ENCODE assay signal across 18 cellular contexts in the genomic region with DNA sequence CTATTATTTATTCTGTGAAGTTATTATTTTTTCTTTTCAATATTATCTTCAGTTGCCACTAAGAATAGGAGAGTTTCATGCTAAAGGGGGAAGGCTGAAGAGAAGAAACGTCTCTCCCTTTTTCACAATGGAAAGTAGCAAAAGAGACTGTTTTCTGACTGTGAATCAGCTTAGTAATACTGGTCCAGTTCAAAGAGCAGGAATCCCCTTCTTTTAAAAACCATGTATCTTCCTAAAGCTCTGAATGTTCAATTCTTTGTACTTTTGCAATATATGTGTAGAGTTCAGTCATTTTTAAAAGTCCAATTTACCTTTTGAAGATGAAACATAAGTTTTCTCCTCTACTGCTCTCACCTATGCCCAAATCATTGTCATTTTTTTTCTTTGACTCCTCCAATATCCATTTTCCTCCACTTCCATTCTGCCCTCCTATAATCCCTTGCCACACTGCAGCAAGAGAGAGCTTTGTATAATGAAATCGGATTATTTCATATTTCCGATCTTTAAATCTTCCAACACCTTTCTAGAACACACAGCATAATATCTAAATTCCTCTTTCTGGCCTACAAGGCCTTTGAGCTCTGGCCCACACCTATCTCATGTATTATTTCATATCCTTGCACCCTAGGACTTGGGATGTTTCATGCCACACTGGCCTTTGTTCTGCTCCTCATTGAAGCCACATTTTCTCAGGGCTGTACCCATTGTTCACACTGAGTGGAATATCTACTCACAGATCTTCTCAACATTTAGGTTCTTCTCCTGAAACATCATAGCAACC.
DNase-seq lines count a peak whose midpoint lies in the region; ATAC-seq and TF ChIP-seq lines count a peak whose summit lies in the region.
"Had no signal": no experiment of that assay in that cellular context is flagged by ENCODE, and none has a peak within 500 bp of the region (broad histone marks: within the 10 kb centered on the region; RNA-seq: fewer than 3 reads in every experiment).

No MANE protein-coding gene starts in this region.

- H3K4me3 ChIP-seq in suprapubic skin: no peak overlapping the region
- H3K4me3 ChIP-seq in prostate gland: no peak overlapping the region
- H3K4me3 ChIP-seq: A549, heart right ventricle, testis had no signal

- H3K4me1 ChIP-seq in suprapubic skin (peaks cover 6% of the 10 kb centered on the region), prostate gland (replicated peaks) (no peaks in the 10 kb centered on the region)
- H3K4me1 ChIP-seq: testis had no signal

- peaks cover 8% of the 10 kb centered on the region for H3K9me3 Mint-ChIP-seq in activated CD4-positive, alpha-beta T cell treated with anti-CD3 and anti-CD28 coated beads, Interleukin-2, amount 10 ng/mL, durations not matched to agents 7 days and 5 days
- H3K9me3 Mint-ChIP-seq in nephron progenitor cell: no peaks in the 10 kb centered on the region

- no peak for TF ChIP-seq EP300 in suprapubic skin (IDR thresholded peaks at IDR 0.05)

- H3K36me3 ChIP-seq in suprapubic skin (no peaks in the 10 kb centered on the region), prostate gland (no peaks in the 10 kb centered on the region)
- H3K36me3 ChIP-seq: heart right ventricle had no signal

- H3K27me3 ChIP-seq in suprapubic skin: no peaks in the 10 kb centered on the region
- H3K27me3 ChIP-seq in prostate gland (replicated peaks; ENCODE audit: insufficient read depth): no peaks in the 10 kb centered on the region
- H3K27me3 ChIP-seq: heart right ventricle, testis had no signal

- intact Hi-C loops in prostate gland (cut with DNase I): no loop called here

- peaks cover 36% of the 10 kb centered on the region for H3K4me1 Mint-ChIP-seq in activated CD4-positive, alpha-beta T cell treated with anti-CD3 and anti-CD28 coated beads, Interleukin-2, amount 10 ng/mL, durations not matched to agents 7 days and 5 days
- H3K4me1 Mint-ChIP-seq in T-helper 17 cell (peaks cover 44% of the 10 kb centered on the region), nephron progenitor cell (no peaks in the 10 kb centered on the region)

- 88% methylated on average over 3 of the region's 3 CpGs for WGBS in suprapubic skin
- WGBS in prostate gland: 91% methylated on average over 3 of the region's 3 CpGs

- no peaks in the 10 kb centered on the region for H3K27me3 Mint-ChIP-seq in activated CD4-positive, alpha-beta T cell treated with anti-CD3 and anti-CD28 coated beads, Interleukin-2, amount 10 ng/mL, durations not matched to agents 7 days and 5 days
- no peaks in the 10 kb centered on the region for H3K27me3 Mint-ChIP-seq in T-helper 17 cell
- no peaks in the 10 kb centered on the region for H3K27me3 Mint-ChIP-seq in nephron progenitor cell (ENCODE audit: low read depth, poor library complexity)

- no peak overlapping the region for H3K4me3 Mint-ChIP-seq in activated CD4-positive, alpha-beta T cell treated with anti-CD3 and anti-CD28 coated beads, Interleukin-2, amount 10 ng/mL, durations not matched to agents 7 days and 5 days
- H3K4me3 Mint-ChIP-seq in T-helper 17 cell: peak overlapping the region; percentile 65
- no peak overlapping the region for H3K4me3 Mint-ChIP-seq in nephron progenitor cell

- TF ChIP-seq CTCF in nephron progenitor cell (IDR thresholded peaks at IDR 0.05): no peak
- no peak for TF ChIP-seq CTCF in suprapubic skin (IDR thresholded peaks at IDR 0.05)
- TF ChIP-seq CTCF in prostate gland (IDR thresholded peaks at IDR 0.05): no peak

- POLR2A ChIA-PET in activated CD4-positive, alpha-beta T cell treated with anti-CD3 and anti-CD28 coated beads, Interleukin-2, amount 10 ng/mL, durations not matched to agents 7 days and 5 days (lab: Charles Lee): no interaction called here

- H3K27ac Mint-ChIP-seq in activated CD4-positive, alpha-beta T cell treated with anti-CD3 and anti-CD28 coated beads, Interleukin-2, amount 10 ng/mL, durations not matched to agents 7 days and 5 days: peak overlapping the region; percentile 51
- H3K27ac Mint-ChIP-seq in T-helper 17 cell (no peak overlapping the region), nephron progenitor cell (peak overlapping the region; percentile 27)

- H3K9me3 ChIP-seq in T-helper 17 cell (ENCODE audit: control insufficient read depth, low read length, poor library complexity, severe bottlenecking) (no peaks in the 10 kb centered on the region), suprapubic skin (no peaks in the 10 kb centered on the region), prostate gland (no peaks in the 10 kb centered on the region)
- H3K9me3 ChIP-seq: A549, heart right ventricle, testis had no signal

- H3K36me3 Mint-ChIP-seq in activated CD4-positive, alpha-beta T cell treated with anti-CD3 and anti-CD28 coated beads, Interleukin-2, amount 10 ng/mL, durations not matched to agents 7 days and 5 days (ENCODE audit: low read depth): peaks cover 32% of the 10 kb centered on the region
- H3K36me3 Mint-ChIP-seq in T-helper 17 cell (ENCODE audit: low read depth): peaks cover 7% of the 10 kb centered on the region
- no peaks in the 10 kb centered on the region for H3K36me3 Mint-ChIP-seq in nephron progenitor cell (ENCODE audit: low read depth)

- CTCF ChIA-PET in activated CD4-positive, alpha-beta T cell treated with anti-CD3 and anti-CD28 coated beads, Interleukin-2, amount 10 ng/mL, durations not matched to agents 7 days and 5 days (lab: Charles Lee): interaction anchor here (0.9 to 1.2 kb wide), 2 partner anchors 9 kb away, joined by 3 read pairs; no protein-coding TSS in a partner anchor

- TF ChIP-seq POLR2A in suprapubic skin (IDR thresholded peaks at IDR 0.05): no peak
- no peak for TF ChIP-seq POLR2A in prostate gland (IDR thresholded peaks at IDR 0.05)

- H3K27ac ChIP-seq in suprapubic skin (no peak overlapping the region), prostate gland (no peak overlapping the region)
- H3K27ac ChIP-seq: A549, testis had no signal

- peak; percentile 19 for ATAC-seq in GM19395 (IDR thresholded peaks at IDR 0.05; ENCODE audit: unreplicated experiment)
- ATAC-seq in T-helper 17 cell: no peak
- ATAC-seq: A549, heart right ventricle had no signal

- DNase-seq in activated CD4-positive, alpha-beta T cell treated with anti-CD3 and anti-CD28 coated beads, Interleukin-2, amount 10 ng/mL, durations not matched to agents 7 days and 5 days: no peak
- DNase-seq in activated CD4-positive, alpha-beta T cell treated with anti-CD3 and anti-CD28 coated beads, Interleukin-2, amount 50 U/mL, for 48 hours: no peak
- no peak for DNase-seq in T-helper 17 cell
- DNase-seq in nephron progenitor cell: no peak
- DNase-seq in suprapubic skin (ENCODE audit: low spot score in 2 of 2): no peak
- DNase-seq in prostate gland (ENCODE audit: low spot score): no peak
- no peak for DNase-seq in NCI-H345 treated with DMSO at 0.1 percent for 48 hours (lab: John Stamatoyannopoulos, UW; ENCODE audit: unreplicated experiment)
- DNase-seq: activated CD8-positive, alpha-beta memory T cell treated with anti-CD3 and anti-CD28 coated beads for 24 hours; effector CD4-positive, alpha-beta T cell; GOT3; heart right ventricle; NCI-H1048; NCI-H2171 treated with DMSO at 0.1 percent for 48 hours; Right ventricle myocardium superior; T1000; testis had no signal
